Comparison of ENCODE assay signal across 1 cellular context in the genomic region with DNA sequence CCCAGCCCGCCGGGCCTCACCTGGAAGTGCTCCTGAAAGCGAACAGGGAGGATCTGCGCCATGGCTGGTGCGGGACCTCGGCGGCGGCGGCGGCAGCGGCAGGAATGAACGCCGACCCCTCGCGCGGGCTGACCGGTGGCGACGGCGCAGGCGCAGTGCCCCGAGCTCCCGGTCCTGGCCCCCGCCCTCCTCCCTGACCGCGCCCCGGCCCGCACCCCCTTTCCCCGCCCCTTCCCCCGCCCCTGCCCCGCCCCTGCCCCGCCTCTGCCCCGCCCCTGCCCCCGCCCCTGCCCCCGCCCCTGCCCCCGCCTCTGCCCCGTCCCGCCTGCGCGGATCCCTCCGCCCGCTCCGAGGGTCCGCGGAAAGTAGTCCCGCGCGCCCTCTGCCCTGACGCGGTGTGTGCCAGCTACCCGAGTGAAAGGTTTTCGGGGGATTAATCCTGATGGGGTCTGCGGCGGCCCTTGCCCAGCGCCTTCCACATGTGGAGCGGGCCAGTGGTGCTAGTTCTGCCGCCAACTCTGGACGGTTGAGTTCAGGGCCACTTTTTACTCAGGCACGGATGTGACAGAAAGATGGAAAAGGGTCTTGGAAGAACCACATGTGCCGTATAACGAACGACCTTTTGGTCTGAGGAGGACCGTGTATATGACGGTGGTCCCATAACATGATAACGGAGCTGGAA.
TF ChIP-seq lines count a peak whose summit lies in the region.

CLTCL1 (minus strand) TSS at position 140 of the 682 bp plus-strand sequence; CDS start at position 62, 78 bp downstream.

TF ChIP-seq in HepG2, 621 proteins besides CTCF, POLR2A, EP300 and RAD21 (continued from another document and continues in another):
- TF ChIP-seq E2F5 (CRISPR knock-in tag; conservative IDR thresholded peaks at IDR 0.05) (no peak), GPN1 (CRISPR knock-in tag; IDR thresholded peaks at IDR 0.05; ENCODE audit: borderline replicate concordance) (no peak), PLRG1 (conservative IDR thresholded peaks at IDR 0.05) (no peak), ZUFSP (CRISPR knock-in tag; IDR thresholded peaks at IDR 0.05; ENCODE audit: borderline replicate concordance) (no peak), ATF6 (CRISPR knock-in tag; conservative IDR thresholded peaks at IDR 0.05) (no peak), ZNF605 (CRISPR knock-in tag; IDR thresholded peaks at IDR 0.05) (peak; percentile 63; the same call in 1 of the 2 replicates), CBFB (CRISPR knock-in tag; IDR thresholded peaks at IDR 0.05) (no peak; the same call in 1 of the 2 replicates), FLYWCH1 (CRISPR knock-in tag; IDR thresholded peaks at IDR 0.05) (no peak), HMGA1 (CRISPR knock-in tag; conservative IDR thresholded peaks at IDR 0.05) (no peak), JUN (CRISPR knock-in tag; IDR thresholded peaks at IDR 0.05) (no peak), CSRNP1 (CRISPR knock-in tag; IDR thresholded peaks at IDR 0.05) (no peak), REXO4 (CRISPR knock-in tag; IDR thresholded peaks at IDR 0.05; ENCODE audit: borderline replicate concordance) (no peak), SKI (IDR thresholded peaks at IDR 0.05; ENCODE audit: partially characterized antibody) (no peak), TBX3 (IDR thresholded peaks at IDR 0.05; ENCODE audit: borderline replicate concordance) (no peak), RARG (CRISPR knock-in tag; IDR thresholded peaks at IDR 0.05; ENCODE audit: low read depth) (no peak), RBFOX2 (IDR thresholded peaks at IDR 0.05; ENCODE audit: low read depth, low read length) (peak; percentile 52), ATRX (CRISPR knock-in tag; IDR thresholded peaks at IDR 0.05; ENCODE audit: borderline replicate concordance) (no peak), ZNF598 (CRISPR knock-in tag; IDR thresholded peaks at IDR 0.05; ENCODE audit: borderline replicate concordance) (no peak), MAZ (IDR thresholded peaks at IDR 0.05; ENCODE audit: borderline replicate concordance, low read depth, low read length) (peak; percentile 86; the same call in 1 of the 2 replicates), MAZ (CRISPR knock-in tag; IDR thresholded peaks at IDR 0.05; ENCODE audit: low read depth) (peak; percentile 72), KDM1A (CRISPR knock-in tag; IDR thresholded peaks at IDR 0.05) (no peak), ARID2 (CRISPR knock-in tag; IDR thresholded peaks at IDR 0.05; ENCODE audit: borderline replicate concordance) (no peak), ZNF224 (CRISPR knock-in tag; IDR thresholded peaks at IDR 0.05) (no peak), ZNF644 (CRISPR knock-in tag; IDR thresholded peaks at IDR 0.05; ENCODE audit: low read depth) (no peak), NR2C2 (CRISPR knock-in tag; IDR thresholded peaks at IDR 0.05; ENCODE audit: borderline replicate concordance) (no peak), ZNF24 (IDR thresholded peaks at IDR 0.05) (no peak), MED13 (CRISPR knock-in tag; IDR thresholded peaks at IDR 0.05) (peak; percentile 63; the same call in 1 of the 2 replicates), SIN3B (IDR thresholded peaks at IDR 0.05; ENCODE audit: low read length) (no peak), ZNF296 (CRISPR knock-in tag; conservative IDR thresholded peaks at IDR 0.05) (no peak), EZH2 (conservative IDR thresholded peaks at IDR 0.05; ENCODE audit: low read depth, low read length) (no peak)
- TF ChIP-seq, protein P1, sequence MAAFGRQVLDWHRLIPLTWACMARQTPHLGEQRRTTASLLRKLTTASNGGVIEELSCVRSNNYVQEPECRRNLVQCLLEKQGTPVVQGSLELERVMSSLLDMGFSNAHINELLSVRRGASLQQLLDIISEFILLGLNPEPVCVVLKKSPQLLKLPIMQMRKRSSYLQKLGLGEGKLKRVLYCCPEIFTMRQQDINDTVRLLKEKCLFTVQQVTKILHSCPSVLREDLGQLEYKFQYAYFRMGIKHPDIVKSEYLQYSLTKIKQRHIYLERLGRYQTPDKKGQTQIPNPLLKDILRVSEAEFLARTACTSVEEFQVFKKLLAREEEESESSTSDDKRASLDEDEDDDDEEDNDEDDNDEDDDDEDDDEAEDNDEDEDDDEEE (CRISPR knock-in tag; IDR thresholded peaks at IDR 0.05): no peak; the same call in 1 of the 2 replicates
- TF ChIP-seq, protein P2, sequence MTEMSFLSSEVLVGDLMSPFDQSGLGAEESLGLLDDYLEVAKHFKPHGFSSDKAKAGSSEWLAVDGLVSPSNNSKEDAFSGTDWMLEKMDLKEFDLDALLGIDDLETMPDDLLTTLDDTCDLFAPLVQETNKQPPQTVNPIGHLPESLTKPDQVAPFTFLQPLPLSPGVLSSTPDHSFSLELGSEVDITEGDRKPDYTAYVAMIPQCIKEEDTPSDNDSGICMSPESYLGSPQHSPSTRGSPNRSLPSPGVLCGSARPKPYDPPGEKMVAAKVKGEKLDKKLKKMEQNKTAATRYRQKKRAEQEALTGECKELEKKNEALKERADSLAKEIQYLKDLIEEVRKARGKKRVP (CRISPR knock-in tag; IDR thresholded peaks at IDR 0.05): peak in 1 of 2 experiments; percentile 42; a peak in 1 of 4 replicates
- TF ChIP-seq, protein P3, sequence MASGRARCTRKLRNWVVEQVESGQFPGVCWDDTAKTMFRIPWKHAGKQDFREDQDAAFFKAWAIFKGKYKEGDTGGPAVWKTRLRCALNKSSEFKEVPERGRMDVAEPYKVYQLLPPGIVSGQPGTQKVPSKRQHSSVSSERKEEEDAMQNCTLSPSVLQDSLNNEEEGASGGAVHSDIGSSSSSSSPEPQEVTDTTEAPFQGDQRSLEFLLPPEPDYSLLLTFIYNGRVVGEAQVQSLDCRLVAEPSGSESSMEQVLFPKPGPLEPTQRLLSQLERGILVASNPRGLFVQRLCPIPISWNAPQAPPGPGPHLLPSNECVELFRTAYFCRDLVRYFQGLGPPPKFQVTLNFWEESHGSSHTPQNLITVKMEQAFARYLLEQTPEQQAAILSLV (CRISPR knock-in tag; IDR thresholded peaks at IDR 0.05; ENCODE audit: borderline replicate concordance): no peak
- TF ChIP-seq, protein P4, sequence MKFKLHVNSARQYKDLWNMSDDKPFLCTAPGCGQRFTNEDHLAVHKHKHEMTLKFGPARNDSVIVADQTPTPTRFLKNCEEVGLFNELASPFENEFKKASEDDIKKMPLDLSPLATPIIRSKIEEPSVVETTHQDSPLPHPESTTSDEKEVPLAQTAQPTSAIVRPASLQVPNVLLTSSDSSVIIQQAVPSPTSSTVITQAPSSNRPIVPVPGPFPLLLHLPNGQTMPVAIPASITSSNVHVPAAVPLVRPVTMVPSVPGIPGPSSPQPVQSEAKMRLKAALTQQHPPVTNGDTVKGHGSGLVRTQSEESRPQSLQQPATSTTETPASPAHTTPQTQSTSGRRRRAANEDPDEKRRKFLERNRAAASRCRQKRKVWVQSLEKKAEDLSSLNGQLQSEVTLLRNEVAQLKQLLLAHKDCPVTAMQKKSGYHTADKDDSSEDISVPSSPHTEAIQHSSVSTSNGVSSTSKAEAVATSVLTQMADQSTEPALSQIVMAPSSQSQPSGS (CRISPR knock-in tag; IDR thresholded peaks at IDR 0.05): no peak
- TF ChIP-seq, protein P5, sequence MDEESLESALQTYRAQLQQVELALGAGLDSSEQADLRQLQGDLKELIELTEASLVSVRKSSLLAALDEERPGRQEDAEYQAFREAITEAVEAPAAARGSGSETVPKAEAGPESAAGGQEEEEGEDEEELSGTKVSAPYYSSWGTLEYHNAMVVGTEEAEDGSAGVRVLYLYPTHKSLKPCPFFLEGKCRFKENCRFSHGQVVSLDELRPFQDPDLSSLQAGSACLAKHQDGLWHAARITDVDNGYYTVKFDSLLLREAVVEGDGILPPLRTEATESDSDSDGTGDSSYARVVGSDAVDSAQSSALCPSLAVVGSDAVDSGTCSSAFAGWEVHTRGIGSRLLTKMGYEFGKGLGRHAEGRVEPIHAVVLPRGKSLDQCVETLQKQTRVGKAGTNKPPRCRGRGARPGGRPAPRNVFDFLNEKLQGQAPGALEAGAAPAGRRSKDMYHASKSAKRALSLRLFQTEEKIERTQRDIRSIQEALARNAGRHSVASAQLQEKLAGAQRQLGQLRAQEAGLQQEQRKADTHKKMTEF (CRISPR knock-in tag; IDR thresholded peaks at IDR 0.05): peak; percentile 56
- TF ChIP-seq, protein P6, sequence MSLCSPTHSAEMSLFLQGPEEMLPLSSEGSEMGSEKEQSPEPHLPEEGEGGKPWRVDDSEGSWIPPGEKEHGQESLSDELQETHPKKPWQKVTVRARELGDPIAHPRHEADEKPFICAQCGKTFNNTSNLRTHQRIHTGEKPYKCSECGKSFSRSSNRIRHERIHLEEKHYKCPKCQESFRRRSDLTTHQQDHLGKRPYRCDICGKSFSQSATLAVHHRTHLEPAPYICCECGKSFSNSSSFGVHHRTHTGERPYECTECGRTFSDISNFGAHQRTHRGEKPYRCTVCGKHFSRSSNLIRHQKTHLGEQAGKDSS (CRISPR knock-in tag; IDR thresholded peaks at IDR 0.05; ENCODE audit: borderline replicate concordance, low read depth): no peak
- TF ChIP-seq, protein P7, sequence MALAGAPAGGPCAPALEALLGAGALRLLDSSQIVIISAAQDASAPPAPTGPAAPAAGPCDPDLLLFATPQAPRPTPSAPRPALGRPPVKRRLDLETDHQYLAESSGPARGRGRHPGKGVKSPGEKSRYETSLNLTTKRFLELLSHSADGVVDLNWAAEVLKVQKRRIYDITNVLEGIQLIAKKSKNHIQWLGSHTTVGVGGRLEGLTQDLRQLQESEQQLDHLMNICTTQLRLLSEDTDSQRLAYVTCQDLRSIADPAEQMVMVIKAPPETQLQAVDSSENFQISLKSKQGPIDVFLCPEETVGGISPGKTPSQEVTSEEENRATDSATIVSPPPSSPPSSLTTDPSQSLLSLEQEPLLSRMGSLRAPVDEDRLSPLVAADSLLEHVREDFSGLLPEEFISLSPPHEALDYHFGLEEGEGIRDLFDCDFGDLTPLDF (CRISPR knock-in tag; IDR thresholded peaks at IDR 0.05): peak; percentile 51; the same call in 1 of the 2 replicates
- TF ChIP-seq, protein P8, sequence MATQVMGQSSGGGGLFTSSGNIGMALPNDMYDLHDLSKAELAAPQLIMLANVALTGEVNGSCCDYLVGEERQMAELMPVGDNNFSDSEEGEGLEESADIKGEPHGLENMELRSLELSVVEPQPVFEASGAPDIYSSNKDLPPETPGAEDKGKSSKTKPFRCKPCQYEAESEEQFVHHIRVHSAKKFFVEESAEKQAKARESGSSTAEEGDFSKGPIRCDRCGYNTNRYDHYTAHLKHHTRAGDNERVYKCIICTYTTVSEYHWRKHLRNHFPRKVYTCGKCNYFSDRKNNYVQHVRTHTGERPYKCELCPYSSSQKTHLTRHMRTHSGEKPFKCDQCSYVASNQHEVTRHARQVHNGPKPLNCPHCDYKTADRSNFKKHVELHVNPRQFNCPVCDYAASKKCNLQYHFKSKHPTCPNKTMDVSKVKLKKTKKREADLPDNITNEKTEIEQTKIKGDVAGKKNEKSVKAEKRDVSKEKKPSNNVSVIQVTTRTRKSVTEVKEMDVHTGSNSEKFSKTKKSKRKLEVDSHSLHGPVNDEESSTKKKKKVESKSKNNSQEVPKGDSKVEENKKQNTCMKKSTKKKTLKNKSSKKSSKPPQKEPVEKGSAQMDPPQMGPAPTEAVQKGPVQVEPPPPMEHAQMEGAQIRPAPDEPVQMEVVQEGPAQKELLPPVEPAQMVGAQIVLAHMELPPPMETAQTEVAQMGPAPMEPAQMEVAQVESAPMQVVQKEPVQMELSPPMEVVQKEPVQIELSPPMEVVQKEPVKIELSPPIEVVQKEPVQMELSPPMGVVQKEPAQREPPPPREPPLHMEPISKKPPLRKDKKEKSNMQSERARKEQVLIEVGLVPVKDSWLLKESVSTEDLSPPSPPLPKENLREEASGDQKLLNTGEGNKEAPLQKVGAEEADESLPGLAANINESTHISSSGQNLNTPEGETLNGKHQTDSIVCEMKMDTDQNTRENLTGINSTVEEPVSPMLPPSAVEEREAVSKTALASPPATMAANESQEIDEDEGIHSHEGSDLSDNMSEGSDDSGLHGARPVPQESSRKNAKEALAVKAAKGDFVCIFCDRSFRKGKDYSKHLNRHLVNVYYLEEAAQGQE (IDR thresholded peaks at IDR 0.05; ENCODE audit: borderline replicate concordance in 1 of 2, low read depth in 1 of 2, low read length in 2 of 2): no peak
